Comparison of ENCODE assay signal across 10 cellular contexts in the genomic region with DNA sequence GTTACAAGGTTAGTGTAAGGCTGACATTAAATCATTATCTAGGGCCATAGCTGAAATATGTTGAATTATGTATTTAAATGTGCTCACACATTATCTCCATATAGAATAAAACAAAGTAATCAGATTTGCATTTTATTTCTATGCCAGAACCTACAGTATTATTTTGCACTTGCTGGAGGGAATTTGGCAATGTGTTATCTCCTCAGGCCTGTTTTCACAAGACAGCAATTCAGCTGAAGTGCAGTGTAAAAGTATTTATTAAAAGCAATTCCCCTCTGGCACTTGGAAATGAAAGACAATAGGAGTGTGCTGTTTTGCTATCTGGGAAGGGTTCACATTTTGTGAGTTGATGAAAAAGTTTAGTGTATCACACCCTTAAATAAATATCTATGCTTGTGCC.
"Had no signal": no experiment of that assay in that cellular context is flagged by ENCODE, and none has a peak within 500 bp of the region (broad histone marks: within the 10 kb centered on the region; RNA-seq: fewer than 3 reads in every experiment).

No MANE protein-coding gene starts in this region.

- H3K36me3 ChIP-seq: HAP-1 had no signal

- H3K27ac ChIP-seq: GM23248, HL-60, KMS-11 had no signal

- H2AFZ ChIP-seq: GM23248 had no signal

- H3K36me3 Mint-ChIP-seq: IgD-negative memory B cell had no signal

- H3K27ac Mint-ChIP-seq: HFFc6, IgD-negative memory B cell had no signal

- H3K4me3 Mint-ChIP-seq: HFFc6, IgD-negative memory B cell had no signal

- ATAC-seq: HCT116, HepG2 had no signal

- H3K4me1 ChIP-seq: HAP-1 had no signal

- H3K4me3 ChIP-seq: GM23248, HAP-1 had no signal

- DNase-seq: GM23248, H7, HFFc6, KBM-7 had no signal

- H3K4me2 ChIP-seq: KMS-11 had no signal

- H3K4me1 Mint-ChIP-seq: IgD-negative memory B cell had no signal

- H3K27me3 Mint-ChIP-seq: IgD-negative memory B cell had no signal

- H3K9me3 ChIP-seq: HAP-1 had no signal

- H3K9ac ChIP-seq: GM23248, KMS-11 had no signal
